Comparison of ENCODE assay signal across 1 cellular context in the genomic region with DNA sequence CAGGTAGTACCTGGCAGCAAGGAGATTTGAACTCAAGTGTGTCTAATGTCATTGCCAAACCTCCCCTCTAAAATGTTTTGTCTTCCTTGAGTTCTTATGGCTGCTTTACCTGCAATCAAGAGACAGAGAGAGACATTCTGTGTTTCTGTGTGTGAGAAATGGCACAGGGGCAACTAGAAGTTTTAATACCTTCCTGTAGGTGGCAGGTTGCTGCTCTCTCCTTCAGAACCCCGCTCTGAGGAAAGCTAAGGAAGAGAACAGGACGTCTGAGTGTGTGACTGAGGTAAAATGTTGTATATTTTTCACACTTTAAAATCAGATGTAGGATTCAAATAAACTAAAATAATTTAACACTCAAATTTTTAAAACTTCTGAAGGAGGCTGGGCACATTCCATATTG.
TF ChIP-seq lines count a peak whose summit lies in the region.

No MANE protein-coding gene starts in this region.

TF ChIP-seq in K562, 482 proteins besides CTCF, POLR2A, EP300 and RAD21 (continued from another document):
- TF ChIP-seq HNRNPK (IDR thresholded peaks at IDR 0.05; ENCODE audit: low read depth, low read length, poor library complexity, severe bottlenecking) (no peak), NELFE (IDR thresholded peaks at IDR 0.05; ENCODE audit: insufficient read depth, insufficient read length) (no peak)
